Comparison of ENCODE assay signal across 2 cellular contexts in genomic region chr14:94761999-94762377, GRCh38.
TF ChIP-seq lines count a peak whose summit lies in the region.

No MANE protein-coding gene starts in this region.

TF ChIP-seq in GM23338, 12 proteins besides CTCF, POLR2A, EP300 and RAD21 (continued from another document):
- TF ChIP-seq, protein P1, sequence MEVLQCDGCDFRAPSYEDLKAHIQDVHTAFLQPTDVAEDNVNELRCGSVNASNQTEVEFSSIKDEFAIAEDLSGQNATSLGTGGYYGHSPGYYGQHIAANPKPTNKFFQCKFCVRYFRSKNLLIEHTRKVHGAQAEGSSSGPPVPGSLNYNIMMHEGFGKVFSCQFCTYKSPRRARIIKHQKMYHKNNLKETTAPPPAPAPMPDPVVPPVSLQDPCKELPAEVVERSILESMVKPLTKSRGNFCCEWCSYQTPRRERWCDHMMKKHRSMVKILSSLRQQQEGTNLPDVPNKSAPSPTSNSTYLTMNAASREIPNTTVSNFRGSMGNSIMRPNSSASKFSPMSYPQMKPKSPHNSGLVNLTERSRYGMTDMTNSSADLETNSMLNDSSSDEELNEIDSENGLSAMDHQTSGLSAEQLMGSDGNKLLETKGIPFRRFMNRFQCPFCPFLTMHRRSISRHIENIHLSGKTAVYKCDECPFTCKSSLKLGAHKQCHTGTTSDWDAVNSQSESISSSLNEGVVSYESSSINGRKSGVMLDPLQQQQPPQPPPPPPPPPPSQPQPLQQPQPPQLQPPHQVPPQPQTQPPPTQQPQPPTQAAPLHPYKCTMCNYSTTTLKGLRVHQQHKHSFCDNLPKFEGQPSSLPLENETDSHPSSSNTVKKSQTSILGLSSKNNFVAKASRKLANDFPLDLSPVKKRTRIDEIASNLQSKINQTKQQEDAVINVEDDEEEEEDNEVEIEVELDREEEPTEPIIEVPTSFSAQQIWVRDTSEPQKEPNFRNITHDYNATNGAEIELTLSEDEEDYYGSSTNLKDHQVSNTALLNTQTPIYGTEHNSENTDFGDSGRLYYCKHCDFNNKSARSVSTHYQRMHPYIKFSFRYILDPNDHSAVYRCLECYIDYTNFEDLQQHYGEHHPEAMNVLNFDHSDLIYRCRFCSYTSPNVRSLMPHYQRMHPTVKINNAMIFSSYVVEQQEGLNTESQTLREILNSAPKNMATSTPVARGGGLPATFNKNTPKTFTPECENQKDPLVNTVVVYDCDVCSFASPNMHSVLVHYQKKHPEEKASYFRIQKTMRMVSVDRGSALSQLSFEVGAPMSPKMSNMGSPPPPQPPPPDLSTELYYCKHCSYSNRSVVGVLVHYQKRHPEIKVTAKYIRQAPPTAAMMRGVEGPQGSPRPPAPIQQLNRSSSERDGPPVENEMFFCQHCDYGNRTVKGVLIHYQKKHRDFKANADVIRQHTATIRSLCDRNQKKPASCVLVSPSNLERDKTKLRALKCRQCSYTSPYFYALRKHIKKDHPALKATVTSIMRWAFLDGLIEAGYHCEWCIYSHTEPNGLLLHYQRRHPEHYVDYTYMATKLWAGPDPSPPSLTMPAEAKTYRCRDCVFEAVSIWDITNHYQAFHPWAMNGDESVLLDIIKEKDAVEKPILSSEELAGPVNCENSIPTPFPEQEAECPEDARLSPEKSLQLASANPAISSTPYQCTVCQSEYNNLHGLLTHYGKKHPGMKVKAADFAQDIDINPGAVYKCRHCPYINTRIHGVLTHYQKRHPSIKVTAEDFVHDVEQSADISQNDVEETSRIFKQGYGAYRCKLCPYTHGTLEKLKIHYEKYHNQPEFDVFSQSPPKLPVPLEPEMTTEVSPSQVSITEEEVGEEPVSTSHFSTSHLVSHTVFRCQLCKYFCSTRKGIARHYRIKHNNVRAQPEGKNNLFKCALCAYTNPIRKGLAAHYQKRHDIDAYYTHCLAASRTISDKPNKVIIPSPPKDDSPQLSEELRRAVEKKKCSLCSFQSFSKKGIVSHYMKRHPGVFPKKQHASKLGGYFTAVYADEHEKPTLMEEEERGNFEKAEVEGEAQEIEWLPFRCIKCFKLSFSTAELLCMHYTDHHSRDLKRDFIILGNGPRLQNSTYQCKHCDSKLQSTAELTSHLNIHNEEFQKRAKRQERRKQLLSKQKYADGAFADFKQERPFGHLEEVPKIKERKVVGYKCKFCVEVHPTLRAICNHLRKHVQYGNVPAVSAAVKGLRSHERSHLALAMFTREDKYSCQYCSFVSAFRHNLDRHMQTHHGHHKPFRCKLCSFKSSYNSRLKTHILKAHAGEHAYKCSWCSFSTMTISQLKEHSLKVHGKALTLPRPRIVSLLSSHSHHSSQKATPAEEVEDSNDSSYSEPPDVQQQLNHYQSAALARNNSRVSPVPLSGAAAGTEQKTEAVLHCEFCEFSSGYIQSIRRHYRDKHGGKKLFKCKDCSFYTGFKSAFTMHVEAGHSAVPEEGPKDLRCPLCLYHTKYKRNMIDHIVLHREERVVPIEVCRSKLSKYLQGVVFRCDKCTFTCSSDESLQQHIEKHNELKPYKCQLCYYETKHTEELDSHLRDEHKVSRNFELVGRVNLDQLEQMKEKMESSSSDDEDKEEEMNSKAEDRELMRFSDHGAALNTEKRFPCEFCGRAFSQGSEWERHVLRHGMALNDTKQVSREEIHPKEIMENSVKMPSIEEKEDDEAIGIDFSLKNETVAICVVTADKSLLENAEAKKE (CRISPR knock-in tag; IDR thresholded peaks at IDR 0.05), result no peak
- no peak for TF ChIP-seq EZH2phosphoT487 (IDR thresholded peaks at IDR 0.05; ENCODE audit: unreplicated experiment)
- no peak for TF ChIP-seq CREB1 (CRISPR knock-in tag; IDR thresholded peaks at IDR 0.05; ENCODE audit: low read depth)
- no peak for TF ChIP-seq STAT1 (IDR thresholded peaks at IDR 0.05; ENCODE audit: unreplicated experiment)
- TF ChIP-seq ETS1 (IDR thresholded peaks at IDR 0.05), result no peak

TF ChIP-seq in WTC11, 78 proteins besides CTCF, POLR2A, EP300 and RAD21 (continued from another document):
- TF ChIP-seq, protein P2, sequence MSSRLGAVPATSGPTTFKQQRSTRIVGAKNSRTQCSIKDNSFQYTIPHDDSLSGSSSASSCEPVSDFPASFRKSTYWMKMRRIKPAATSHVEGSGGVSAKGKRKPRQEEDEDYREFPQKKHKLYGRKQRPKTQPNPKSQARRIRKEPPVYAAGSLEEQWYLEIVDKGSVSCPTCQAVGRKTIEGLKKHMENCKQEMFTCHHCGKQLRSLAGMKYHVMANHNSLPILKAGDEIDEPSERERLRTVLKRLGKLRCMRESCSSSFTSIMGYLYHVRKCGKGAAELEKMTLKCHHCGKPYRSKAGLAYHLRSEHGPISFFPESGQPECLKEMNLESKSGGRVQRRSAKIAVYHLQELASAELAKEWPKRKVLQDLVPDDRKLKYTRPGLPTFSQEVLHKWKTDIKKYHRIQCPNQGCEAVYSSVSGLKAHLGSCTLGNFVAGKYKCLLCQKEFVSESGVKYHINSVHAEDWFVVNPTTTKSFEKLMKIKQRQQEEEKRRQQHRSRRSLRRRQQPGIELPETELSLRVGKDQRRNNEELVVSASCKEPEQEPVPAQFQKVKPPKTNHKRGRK (CRISPR knock-in tag; IDR thresholded peaks at IDR 0.05; ENCODE audit: borderline replicate concordance), result no peak
- TF ChIP-seq CREM (CRISPR knock-in tag; IDR thresholded peaks at IDR 0.05), result no peak
